ENCODE assay signal across 8 cellular contexts in the genomic region with DNA sequence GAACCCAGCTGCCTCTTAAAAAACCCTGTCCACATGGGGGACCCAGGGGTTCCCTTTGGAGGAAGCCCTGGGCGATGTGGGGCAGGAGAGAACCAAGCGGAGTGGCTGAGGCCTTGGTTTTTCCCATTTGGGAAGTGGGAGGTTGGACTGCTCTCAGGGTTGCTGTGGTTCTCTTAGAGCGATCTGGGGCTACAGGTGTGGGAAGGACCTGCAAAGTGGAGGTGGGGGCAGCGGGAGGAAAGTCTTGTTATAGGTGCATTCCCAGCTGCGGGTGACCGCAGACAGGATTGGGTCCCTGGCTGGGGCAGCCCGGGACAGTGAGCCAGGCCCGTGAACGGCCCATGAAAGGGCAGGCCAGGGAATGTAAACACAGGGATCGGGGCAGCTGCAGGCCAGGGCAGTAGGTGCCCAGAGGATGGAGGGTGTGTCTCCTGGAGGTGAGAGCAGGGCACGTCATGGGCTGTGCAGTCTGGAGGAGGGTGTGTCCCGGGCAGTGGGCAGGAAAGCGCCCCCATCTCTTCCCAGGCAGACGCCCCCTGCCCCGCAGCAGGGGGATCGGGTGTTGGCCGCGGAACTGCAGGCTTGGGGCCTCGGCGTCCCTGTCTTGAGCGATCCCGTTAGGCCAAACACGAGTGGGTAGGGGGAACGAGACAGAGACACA. TPM values are rescaled to one million over a fixed set of nuclear protein-coding genes. Genes with fewer than 3 reads are reported as not detected.
A peak's percentile ranks its signal among the peaks of the same experiment; 100 is the strongest.
DNase-seq lines count a peak whose midpoint lies in the region; ATAC-seq and TF ChIP-seq lines count a peak whose summit lies in the region.

No MANE protein-coding gene starts in this region.

- H3K36me3 Mint-ChIP-seq in CD4-positive, alpha-beta memory T cell = peaks cover 22 to 24% of the 10 kb centered on the region in 2 donors
- H3K36me3 Mint-ChIP-seq in nephron (ENCODE audit: low read depth) = peaks cover 48% of the 10 kb centered on the region

- H3K27me3 ChIP-seq in CD4-positive, alpha-beta memory T cell (ENCODE audit: insufficient read depth, low read length) = no peaks in the 10 kb centered on the region
- H3K27me3 ChIP-seq in MM.1S (replicated peaks; ENCODE audit: insufficient read depth, low read length) (no peaks in the 10 kb centered on the region), endocrine pancreas (ENCODE audit: control insufficient read depth, insufficient read depth, low read length) (no peaks in the 10 kb centered on the region)

- peaks cover 10% of the 10 kb centered on the region for H3F3A ChIP-seq in MM.1S (ENCODE audit: insufficient read depth, low read length)

- H3K4me1 ChIP-seq in CD4-positive, alpha-beta memory T cell (ENCODE audit: insufficient read depth, low read length) = peaks cover 12% of the 10 kb centered on the region
- H3K4me1 ChIP-seq in MM.1S (ENCODE audit: low read length) = peaks cover 9% of the 10 kb centered on the region; the same call in 1 of the 2 replicates
- H3K4me1 ChIP-seq in endocrine pancreas (ENCODE audit: control insufficient read depth, insufficient read depth, low read length) = no peaks in the 10 kb centered on the region

- peaks cover 0 to 15% of the 10 kb centered on the region in 2 donors for H3K9me3 ChIP-seq in CD4-positive, alpha-beta memory T cell (ENCODE audit: control insufficient read depth in 1 of 2, low read length in 2 of 2)
- H3K9me3 ChIP-seq in MM.1S (replicated peaks; ENCODE audit: insufficient read depth, low read length) = no peaks in the 10 kb centered on the region
- H3K9me3 ChIP-seq in endocrine pancreas (ENCODE audit: control insufficient read depth, low read length) = peaks cover 2% of the 10 kb centered on the region

- H4K20me1 ChIP-seq in MM.1S (ENCODE audit: insufficient read depth, low read length) = no peaks in the 10 kb centered on the region

- H3K27ac Mint-ChIP-seq in CD4-positive, alpha-beta memory T cell = peak overlapping the region; percentile 57 to 91 (median 84)
- H3K27ac Mint-ChIP-seq in nephron = peak overlapping the region in 2 of 3 experiments; percentile 56 to 81

- no peaks in the 10 kb centered on the region for H3K27me3 Mint-ChIP-seq in CD4-positive, alpha-beta memory T cell
- peaks cover 30% of the 10 kb centered on the region for H3K27me3 Mint-ChIP-seq in nephron (ENCODE audit: low read depth)

- no peaks in the 10 kb centered on the region for H3K9me2 ChIP-seq in MM.1S (replicated peaks; ENCODE audit: insufficient read depth, low read length)

- peak overlapping the region; percentile 76 to 91 (median 88) for H3K4me3 Mint-ChIP-seq in CD4-positive, alpha-beta memory T cell
- peak overlapping the region; percentile 91 to 98 (median 92) for H3K4me3 Mint-ChIP-seq in nephron

- CTCF ChIA-PET in CD4-positive, alpha-beta memory T cell (lab: Charles Lee; ENCODE audit: partially characterized antibody) = no interaction called here

- TF ChIP-seq CTCF in MM.1S (IDR thresholded peaks at IDR 0.05; ENCODE audit: low read length) = no peak
- no peak for TF ChIP-seq CTCF in nephron (IDR thresholded peaks at IDR 0.05; ENCODE audit: unreplicated experiment in 3 of 3)

- peak overlapping the region in 1 of 2 donors; percentile 85 for H3K4me3 ChIP-seq in CD4-positive, alpha-beta memory T cell (ENCODE audit: low read length in 2 of 2)
- H3K4me3 ChIP-seq in MM.1S (ENCODE audit: low read length) = peak overlapping the region; percentile 73
- H3K4me3 ChIP-seq in endocrine pancreas (ENCODE audit: control insufficient read depth, insufficient read depth, low read length) = no peak overlapping the region

- H3K9ac ChIP-seq in MM.1S (ENCODE audit: low read length) (peak overlapping the region; percentile 78; the same call in 1 of the 2 replicates), endocrine pancreas (ENCODE audit: control insufficient read depth, insufficient read depth, low read length) (peak overlapping the region; percentile 62)

- POLR2A ChIA-PET in CD4-positive, alpha-beta memory T cell (lab: Charles Lee; ENCODE audit: partially characterized antibody) = interaction anchor here (1.0 to 3.5 kb wide), 8 partner anchors 22 to 1461 kb away, joined by 3 to 35 read pairs (median 4); partner anchors contain the start of genes CLPP, DENND1C, GTF2F1 and KHSRP

- no peak for DNase-seq in CD4-positive, alpha-beta memory T cell
- DNase-seq in MM.1S (no peak), COLO668 (lab: John Stamatoyannopoulos, UW; ENCODE audit: unreplicated experiment) (no peak)

- ATAC-seq in GM21576 (IDR thresholded peaks at IDR 0.05; ENCODE audit: unreplicated experiment) (no peak), HG03342 (IDR thresholded peaks at IDR 0.05; ENCODE audit: unreplicated experiment) (no peak), GM18867 (IDR thresholded peaks at IDR 0.05; ENCODE audit: unreplicated experiment) (no peak)

- peaks cover 0 to 19% (median 3%) of the 10 kb centered on the region in 8 donors for H3K9me3 Mint-ChIP-seq in CD4-positive, alpha-beta memory T cell
- peaks cover 13% of the 10 kb centered on the region for H3K9me3 Mint-ChIP-seq in nephron

- H3K36me3 ChIP-seq in CD4-positive, alpha-beta memory T cell (ENCODE audit: insufficient read depth, low read length) = peaks cover 14% of the 10 kb centered on the region
- H3K36me3 ChIP-seq in MM.1S (replicated peaks; ENCODE audit: insufficient read depth, low read length) (0 out of 2 replicates have a peak, but pooled peaks cover 5% of the 10 kb centered on the region), endocrine pancreas (ENCODE audit: control insufficient read depth, insufficient read depth, low read length) (peaks cover 14% of the 10 kb centered on the region)

- H3K4me1 Mint-ChIP-seq in CD4-positive, alpha-beta memory T cell = peaks cover 10 to 35% (median 17%) of the 10 kb centered on the region in 4 donors
- peaks cover 12% of the 10 kb centered on the region for H3K4me1 Mint-ChIP-seq in nephron

- peak overlapping the region; percentile 80 for H2AFZ ChIP-seq in MM.1S (ENCODE audit: low read length)

- H3K4me2 ChIP-seq in MM.1S (ENCODE audit: low read depth, low read length) = peak overlapping the region; percentile 84

- no peak overlapping the region for H3K27ac ChIP-seq in CD4-positive, alpha-beta memory T cell (ENCODE audit: low read depth, low read length)
- H3K27ac ChIP-seq in MM.1S (ENCODE audit: low read length) = no peak overlapping the region

- intact Hi-C loops in CD4-positive, alpha-beta memory T cell (cut with micrococcal nuclease) = no loop called here

- no peaks in the 10 kb centered on the region for H3K79me2 ChIP-seq in MM.1S (ENCODE audit: low read length)

RNA-seq across cellular contexts. Expression of gene SLC25A23, which starts 0.8 kb away (rescaled TPM):
- 10 to 100 TPM; 24.9 to 25.5 TPM for total RNA-seq in CD4-positive, alpha-beta memory T cell
- 10 to 100 TPM in 1 of 2 donors, 1 to 10 TPM in 1; 8.2 to 24.3 TPM for polyA plus RNA-seq in CD4-positive, alpha-beta memory T cell

RNA-seq across cellular contexts. Expression of gene CRB3, which starts 5.2 kb away (rescaled TPM):
- total RNA-seq in CD4-positive, alpha-beta memory T cell = 1 to 10 TPM; 4.2 to 5.1 TPM
- 10 to 100 TPM in 1 of 2 donors, 1 to 10 TPM in 1; 4.3 to 10.3 TPM for polyA plus RNA-seq in CD4-positive, alpha-beta memory T cell

RNA-seq across cellular contexts. Expression of gene DENND1C, which starts 22.8 kb away (rescaled TPM):
- 100 to 1,000 TPM; 105 to 113 TPM for total RNA-seq in CD4-positive, alpha-beta memory T cell
- polyA plus RNA-seq in CD4-positive, alpha-beta memory T cell = 10 to 100 TPM; 39.6 to 77.8 TPM

RNA-seq across cellular contexts. Expression of gene SLC25A41, which starts 25.3 kb away (rescaled TPM):
- total RNA-seq in CD4-positive, alpha-beta memory T cell = not detected
- not detected for polyA plus RNA-seq in CD4-positive, alpha-beta memory T cell

RNA-seq across cellular contexts. Expression of gene KHSRP, which starts 34.2 kb away (rescaled TPM):
- 100 to 1,000 TPM; 168 to 169 TPM for total RNA-seq in CD4-positive, alpha-beta memory T cell
- polyA plus RNA-seq in CD4-positive, alpha-beta memory T cell = 10 to 100 TPM in 1 of 2 donors, 1 to 10 TPM in 1; 4.3 to 25.3 TPM
